8 cellular contexts compared by ENCODE assay signal in genomic region chr12:31326689-31327659, GRCh38.
A peak's percentile ranks its signal among the peaks of the same experiment; 100 is the strongest.
DNase-seq lines count a peak whose midpoint lies in the region; ATAC-seq and TF ChIP-seq lines count a peak whose summit lies in the region.

No MANE protein-coding gene starts in this region.

- TF ChIP-seq CTCF in AG09309 (IDR thresholded peaks at IDR 0.05; ENCODE audit: control insufficient read depth, insufficient read depth, low read depth, low read length, missing control alignments) = no peak
- no peak for TF ChIP-seq CTCF in HL-60 (IDR thresholded peaks at IDR 0.05; ENCODE audit: insufficient read depth, low read length)
- TF ChIP-seq CTCF in cardiac fibroblast (IDR thresholded peaks at IDR 0.05; ENCODE audit: low read depth, low read length) = no peak

- H3K4me1 ChIP-seq in muscle layer of duodenum (ENCODE audit: control insufficient read depth in 1 of 2, insufficient read depth in 2 of 2, low read length in 2 of 2) = peaks cover 0 to 7% of the 10 kb centered on the region in 2 donors

- DNase-seq in AG09309 (ENCODE audit: low read depth) (no peak), HL-60 (ENCODE audit: low read depth in 1 of 2, low spot score in 1 of 2) (no peak), cardiac fibroblast (ENCODE audit: low read depth in 2 of 2) (peak; percentile 13 to 16), OCI-M2 (lab: John Stamatoyannopoulos, UW; ENCODE audit: unreplicated experiment) (no peak)
- no peak for DNase-seq in stimulated activated CD4-positive, alpha-beta T cell treated with anti-CD3 and anti-CD28 coated beads, Interleukin-4, amount 100 ng/mL, for 1 hour
- no peak for DNase-seq in activated CD4-positive, alpha-beta T cell treated with anti-CD3 and anti-CD28 coated beads, Interleukin-2, amount 50 U/mL, for 48 hours

- H3K27ac ChIP-seq in HL-60 (replicated peaks) (peak overlapping the region; percentile 56), muscle layer of duodenum (ENCODE audit: low read length) (peak overlapping the region; percentile 84)

- H3K27me3 ChIP-seq in HL-60 (ENCODE audit: insufficient read depth, poor library complexity, severe bottlenecking) = no peaks in the 10 kb centered on the region
- no peaks in the 10 kb centered on the region for H3K27me3 ChIP-seq in muscle layer of duodenum (ENCODE audit: low read depth, low read length)

- no peaks in the 10 kb centered on the region for H3K36me3 ChIP-seq in muscle layer of duodenum (ENCODE audit: control insufficient read depth in 1 of 2, insufficient read depth in 2 of 2, low read length in 2 of 2)

- H3K4me3 ChIP-seq in AG09309 (ENCODE audit: control insufficient read depth, low read depth, low read length) (peak overlapping the region; percentile 92), HL-60 (replicated peaks; ENCODE audit: insufficient read depth, low read length) (peak overlapping the region; percentile 54), cardiac fibroblast (replicated peaks in 1 of 2; ENCODE audit: low read depth in 2 of 2, low read length in 2 of 2) (peak overlapping the region; percentile 82 to 88), muscle layer of duodenum (ENCODE audit: low read depth in 1 of 2, low read length in 2 of 2) (peak overlapping the region; percentile 65 to 85)

- no peaks in the 10 kb centered on the region for H3K9me3 ChIP-seq in muscle layer of duodenum (ENCODE audit: control insufficient read depth in 1 of 2, low read length in 2 of 2)

- ATAC-seq in HG02852 (IDR thresholded peaks at IDR 0.05; ENCODE audit: unreplicated experiment) = no peak

Comparison
In these comparisons a context has a peak if more than half of its experiments do, and no peak if none do; other contexts are left out.
1. DNase-seq: peak in cardiac fibroblast (2 of 2); none in AG09309 (single experiment), HL-60 (0 of 2), stimulated activated CD4-positive, alpha-beta T cell treated with anti-CD3 and anti-CD28 coated beads, Interleukin-4, amount 100 ng/mL, for 1 hour (single experiment), OCI-M2 (single experiment) and activated CD4-positive, alpha-beta T cell treated with anti-CD3 and anti-CD28 coated beads, Interleukin-2, amount 50 U/mL, for 48 hours (0 of 2).
2. Peak in every context shown above with its lines, with median percentiles within 50 percentile points of each other: H3K4me3 ChIP-seq.